ENCODE assay signal across 17 cellular contexts in the genomic region with DNA sequence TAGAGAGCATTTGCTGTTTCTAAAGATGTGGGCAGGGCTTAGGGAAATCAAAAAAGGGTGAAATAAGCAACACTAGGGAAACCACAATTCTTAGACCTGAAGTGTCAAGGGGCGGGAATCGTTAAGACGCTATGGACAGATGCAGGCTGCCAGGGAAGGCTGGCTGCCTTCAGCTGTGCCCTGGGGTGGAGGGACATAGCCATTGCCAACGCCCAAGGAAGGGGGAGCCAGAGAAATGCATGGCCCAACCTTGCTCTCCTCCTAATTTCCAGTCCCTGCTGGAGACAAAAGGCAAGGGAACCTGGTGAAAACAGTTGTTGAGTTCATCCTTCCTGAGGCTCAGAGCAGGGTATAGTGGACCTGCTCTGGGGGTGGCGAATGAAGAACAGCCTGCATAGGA.
DNase-seq lines count a peak whose midpoint lies in the region; ATAC-seq and TF ChIP-seq lines count a peak whose summit lies in the region.
"Had no signal": no experiment of that assay in that cellular context is flagged by ENCODE, and none has a peak within 500 bp of the region (broad histone marks: within the 10 kb centered on the region; RNA-seq: fewer than 3 reads in every experiment).

No MANE protein-coding gene starts in this region.

- no peak overlapping the region for H3K4me3 ChIP-seq in psoas muscle
- H3K4me3 ChIP-seq: BLaER1, GM12878, SK-N-MC had no signal

- CTCF ChIA-PET in WTC11 (lab: Charles Lee), result interaction anchor here (1.0 to 3.2 kb wide), 13 partner anchors 8 to 729 kb away, joined by 3 to 23 read pairs (median 4); no protein-coding TSS in a partner anchor

- POLR2A ChIA-PET in WTC11 (lab: Charles Lee), result no interaction called here

- H3K27me3 Mint-ChIP-seq in WTC11 (ENCODE audit: low read depth), result no peaks in the 10 kb centered on the region; the same call in 1 of the 2 replicates
- H3K27me3 Mint-ChIP-seq: CD4-positive, alpha-beta T cell had no signal

- TF ChIP-seq CTCF in WTC11 (IDR thresholded peaks at IDR 0.05) (no peak), psoas muscle (IDR thresholded peaks at IDR 0.05) (no peak), GM13977 (IDR thresholded peaks at IDR 0.05; ENCODE audit: extremely low read depth, insufficient read depth, missing control alignments) (no peak)

- intact Hi-C loops in psoas muscle (cut with DNase I), result no loop called here

- H3K4me1 ChIP-seq in psoas muscle, result no peaks in the 10 kb centered on the region

- H3K36me3 ChIP-seq in psoas muscle (ENCODE audit: insufficient read depth in 1 of 2, low read depth in 1 of 2), result no peaks in the 10 kb centered on the region
- H3K36me3 ChIP-seq: BLaER1 had no signal

- peak overlapping the region; percentile 52; the same call in 1 of the 2 replicates for H3K4me3 Mint-ChIP-seq in WTC11
- H3K4me3 Mint-ChIP-seq: CD4-positive, alpha-beta T cell had no signal

- H3K9me3 ChIP-seq in psoas muscle, result no peaks in the 10 kb centered on the region
- H3K9me3 ChIP-seq: BLaER1 had no signal

- WGBS in psoas muscle, 3 donors, result 57 to 61% (median 59%) methylated on average over 5 of the region's 5 CpGs

- peaks cover 3% of the 10 kb centered on the region; the same call in 1 of the 2 replicates for H3K36me3 Mint-ChIP-seq in WTC11

- in situ Hi-C loops in GM13977 (cut with MboI; ENCODE audit: low pct_unique_long_range_greater_than_20kb, low sequenced_read_pairs, unreplicated experiment), result no loop called here

- no peak overlapping the region for H3K27ac ChIP-seq in psoas muscle
- H3K27ac ChIP-seq: 22Rv1, BLaER1, RWPE1, SK-N-MC had no signal

- peaks cover 4% of the 10 kb centered on the region; the same call in 1 of the 2 replicates for H3K9me3 Mint-ChIP-seq in WTC11
- H3K9me3 Mint-ChIP-seq: CD4-positive, alpha-beta T cell had no signal

- peaks cover 62% of the 10 kb centered on the region for H3K4me1 Mint-ChIP-seq in WTC11

- peak overlapping the region; percentile 93 for H3K27ac Mint-ChIP-seq in WTC11
- H3K27ac Mint-ChIP-seq: CD4-positive, alpha-beta T cell had no signal

- peak; percentile 22 for ATAC-seq in HG03159 (IDR thresholded peaks at IDR 0.05; ENCODE audit: unreplicated experiment)
- ATAC-seq in WTC11, result peak; percentile 54
- no peak for ATAC-seq in psoas muscle
- no peak for ATAC-seq in HG03139 (IDR thresholded peaks at IDR 0.05; ENCODE audit: unreplicated experiment)

- H3K27me3 ChIP-seq in psoas muscle (ENCODE audit: insufficient read depth in 3 of 3, low read length in 2 of 3), result no peaks in the 10 kb centered on the region
- H3K27me3 ChIP-seq: BLaER1 had no signal

- peak; percentile 32 for DNase-seq in NCI-H1436 (lab: John Stamatoyannopoulos, UW)
- DNase-seq in NCI-H1436 treated with DMSO at 0.1 percent for 48 hours (lab: John Stamatoyannopoulos, UW), result no peak
- peak; percentile 28 for DNase-seq in WTC11 (ENCODE audit: low spot score)
- peak; percentile 19 for DNase-seq in iPS-NIHi11 (ENCODE audit: low spot score)
- DNase-seq in psoas muscle, result no peak
- DNase-seq in GM13977 (ENCODE audit: low spot score), result no peak
- DNase-seq: CD4-positive, alpha-beta T cell; KG1; NCI-H1694; NCI-H446 treated with DMSO at 0.1 percent for 48 hours had no signal

TF ChIP-seq in WTC11, 78 proteins besides CTCF, POLR2A, EP300 and RAD21:
- TF ChIP-seq, protein P1, sequence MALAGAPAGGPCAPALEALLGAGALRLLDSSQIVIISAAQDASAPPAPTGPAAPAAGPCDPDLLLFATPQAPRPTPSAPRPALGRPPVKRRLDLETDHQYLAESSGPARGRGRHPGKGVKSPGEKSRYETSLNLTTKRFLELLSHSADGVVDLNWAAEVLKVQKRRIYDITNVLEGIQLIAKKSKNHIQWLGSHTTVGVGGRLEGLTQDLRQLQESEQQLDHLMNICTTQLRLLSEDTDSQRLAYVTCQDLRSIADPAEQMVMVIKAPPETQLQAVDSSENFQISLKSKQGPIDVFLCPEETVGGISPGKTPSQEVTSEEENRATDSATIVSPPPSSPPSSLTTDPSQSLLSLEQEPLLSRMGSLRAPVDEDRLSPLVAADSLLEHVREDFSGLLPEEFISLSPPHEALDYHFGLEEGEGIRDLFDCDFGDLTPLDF (CRISPR knock-in tag; IDR thresholded peaks at IDR 0.05), result peak; percentile 37; the same call in 1 of the 2 replicates
- TF ChIP-seq, protein P2, sequence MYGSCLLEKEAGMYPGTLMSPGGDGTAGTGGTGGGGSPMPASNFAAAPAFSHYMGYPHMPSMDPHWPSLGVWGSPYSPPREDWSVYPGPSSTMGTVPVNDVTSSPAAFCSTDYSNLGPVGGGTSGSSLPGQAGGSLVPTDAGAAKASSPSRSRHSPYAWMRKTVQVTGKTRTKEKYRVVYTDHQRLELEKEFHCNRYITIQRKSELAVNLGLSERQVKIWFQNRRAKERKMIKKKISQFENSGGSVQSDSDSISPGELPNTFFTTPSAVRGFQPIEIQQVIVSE (CRISPR knock-in tag; IDR thresholded peaks at IDR 0.05; ENCODE audit: borderline replicate concordance), result no peak
TF ChIP-seq in WTC11: peak in this region for 1.

Comparison
In these comparisons a context has a peak if more than half of its experiments do, and no peak if none do; other contexts are left out.
1. DNase-seq: peak in NCI-H1436 (single experiment), WTC11 (single experiment) and iPS-NIHi11 (single experiment); none in NCI-H1436 treated with DMSO at 0.1 percent for 48 hours (single experiment), psoas muscle (0 of 2) and GM13977 (single experiment).
2. ATAC-seq: peak in HG03159 (single experiment) and WTC11 (single experiment); none in psoas muscle (0 of 4) and HG03139 (single experiment).